Comparison of ENCODE assay signal across 8 cellular contexts in genomic region chr17:40113110-40113960, GRCh38. TPM values are rescaled to one million over a fixed set of nuclear protein-coding genes. Genes with fewer than 3 reads are reported as not detected.
A peak's percentile ranks its signal among the peaks of the same experiment; 100 is the strongest.
DNase-seq lines count a peak whose midpoint lies in the region; ATAC-seq and TF ChIP-seq lines count a peak whose summit lies in the region.

No MANE protein-coding gene starts in this region.

- peak; percentile 92 for TF ChIP-seq RAD21 in Ishikawa (IDR thresholded peaks at IDR 0.05; ENCODE audit: low read depth)

- peak overlapping the region; percentile 89 to 92 for H3K27ac ChIP-seq in mucosa of rectum (ENCODE audit: low read depth in 2 of 2, low read length in 2 of 2)

- H3K4me3 ChIP-seq in epithelial cell of proximal tubule (ENCODE audit: low read depth, low read length), result peak overlapping the region; percentile 50
- H3K4me3 ChIP-seq in mucosa of rectum (ENCODE audit: low read length in 2 of 2), result peak overlapping the region; percentile 46 to 80

- peak overlapping the region; percentile 66 to 72 for H3K9ac ChIP-seq in mucosa of rectum (ENCODE audit: low read depth in 1 of 2, low read length in 2 of 2)

- DNase-seq in DMS153 (lab: John Stamatoyannopoulos, UW) (peak; percentile 94), OCI-M1 (lab: John Stamatoyannopoulos, UW) (peak; percentile 98), activated T-cell treated with anti-CD3 and anti-CD28 coated beads for 48 hours (ENCODE audit: low read depth) (peak; percentile 85), epithelial cell of proximal tubule (ENCODE audit: low read depth) (no peak)
- DNase-seq in stimulated activated CD8-positive, alpha-beta memory T cell treated with anti-CD3 and anti-CD28 coated beads, Interleukin-4, amount 100 ng/mL, for 4 hours (ENCODE audit: low read depth in 2 of 2, low spot score in 1 of 2), result peak; percentile 82 to 90

- H3K36me3 ChIP-seq in mucosa of rectum (ENCODE audit: control insufficient read depth in 2 of 2, insufficient read depth in 2 of 2, low read length in 2 of 2), result no peaks in the 10 kb centered on the region

- peaks cover 49 to 60% of the 10 kb centered on the region in 2 donors for H3K4me1 ChIP-seq in mucosa of rectum (ENCODE audit: control insufficient read depth in 2 of 2, insufficient read depth in 2 of 2, low read length in 2 of 2)

- peak; percentile 87 for TF ChIP-seq CTCF in epithelial cell of proximal tubule (conservative IDR thresholded peaks at IDR 0.05; ENCODE audit: low read depth, low read length)

- no peaks in the 10 kb centered on the region for H3K9me3 ChIP-seq in mucosa of rectum (ENCODE audit: control insufficient read depth in 2 of 2, low read length in 2 of 2)

- peak; percentile 30; the same call in 1 of the 2 replicates for TF ChIP-seq EP300 in Ishikawa (IDR thresholded peaks at IDR 0.05; ENCODE audit: borderline replicate concordance)

- ATAC-seq in GM21528 (IDR thresholded peaks at IDR 0.05; ENCODE audit: low FRiP score, unreplicated experiment), result peak; percentile 80

- no peaks in the 10 kb centered on the region for H3K27me3 ChIP-seq in mucosa of rectum (ENCODE audit: control insufficient read depth in 2 of 2, insufficient read depth in 2 of 2, low read length in 2 of 2)

TF ChIP-seq in Ishikawa, 13 proteins besides CTCF, POLR2A, EP300 and RAD21:
- TF ChIP-seq NFIC (IDR thresholded peaks at IDR 0.05), result no peak; the same call in 1 of the 2 replicates
- TF ChIP-seq ZBTB7A (IDR thresholded peaks at IDR 0.05; ENCODE audit: low read depth), result no peak
- peak; percentile 63; the same call in 1 of the 2 replicates for TF ChIP-seq TAF1 (IDR thresholded peaks at IDR 0.05; ENCODE audit: low read depth)
- peak; percentile 70 for TF ChIP-seq EGR1 (IDR thresholded peaks at IDR 0.05)
- peak; percentile 48; the same call in 1 of the 2 replicates for TF ChIP-seq FOXM1 (IDR thresholded peaks at IDR 0.05; ENCODE audit: borderline replicate concordance, low read depth)
- TF ChIP-seq, protein P1, sequence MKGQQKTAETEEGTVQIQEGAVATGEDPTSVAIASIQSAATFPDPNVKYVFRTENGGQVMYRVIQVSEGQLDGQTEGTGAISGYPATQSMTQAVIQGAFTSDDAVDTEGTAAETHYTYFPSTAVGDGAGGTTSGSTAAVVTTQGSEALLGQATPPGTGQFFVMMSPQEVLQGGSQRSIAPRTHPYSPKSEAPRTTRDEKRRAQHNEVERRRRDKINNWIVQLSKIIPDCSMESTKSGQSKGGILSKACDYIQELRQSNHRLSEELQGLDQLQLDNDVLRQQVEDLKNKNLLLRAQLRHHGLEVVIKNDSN (IDR thresholded peaks at IDR 0.05), result peak; percentile 98
- TF ChIP-seq CEBPB (IDR thresholded peaks at IDR 0.05), result no peak
- TF ChIP-seq TEAD4 (IDR thresholded peaks at IDR 0.05), result peak; percentile 4; the same call in 1 of the 2 replicates
- TF ChIP-seq YY1 (IDR thresholded peaks at IDR 0.05; ENCODE audit: low read depth), result peak; percentile 60
- no peak for TF ChIP-seq TCF12 (IDR thresholded peaks at IDR 0.05; ENCODE audit: low read depth)
- no peak for TF ChIP-seq CREB1 (IDR thresholded peaks at IDR 0.05; ENCODE audit: low read depth)
- TF ChIP-seq MAX (IDR thresholded peaks at IDR 0.05), result peak; percentile 98
- TF ChIP-seq, protein P2, sequence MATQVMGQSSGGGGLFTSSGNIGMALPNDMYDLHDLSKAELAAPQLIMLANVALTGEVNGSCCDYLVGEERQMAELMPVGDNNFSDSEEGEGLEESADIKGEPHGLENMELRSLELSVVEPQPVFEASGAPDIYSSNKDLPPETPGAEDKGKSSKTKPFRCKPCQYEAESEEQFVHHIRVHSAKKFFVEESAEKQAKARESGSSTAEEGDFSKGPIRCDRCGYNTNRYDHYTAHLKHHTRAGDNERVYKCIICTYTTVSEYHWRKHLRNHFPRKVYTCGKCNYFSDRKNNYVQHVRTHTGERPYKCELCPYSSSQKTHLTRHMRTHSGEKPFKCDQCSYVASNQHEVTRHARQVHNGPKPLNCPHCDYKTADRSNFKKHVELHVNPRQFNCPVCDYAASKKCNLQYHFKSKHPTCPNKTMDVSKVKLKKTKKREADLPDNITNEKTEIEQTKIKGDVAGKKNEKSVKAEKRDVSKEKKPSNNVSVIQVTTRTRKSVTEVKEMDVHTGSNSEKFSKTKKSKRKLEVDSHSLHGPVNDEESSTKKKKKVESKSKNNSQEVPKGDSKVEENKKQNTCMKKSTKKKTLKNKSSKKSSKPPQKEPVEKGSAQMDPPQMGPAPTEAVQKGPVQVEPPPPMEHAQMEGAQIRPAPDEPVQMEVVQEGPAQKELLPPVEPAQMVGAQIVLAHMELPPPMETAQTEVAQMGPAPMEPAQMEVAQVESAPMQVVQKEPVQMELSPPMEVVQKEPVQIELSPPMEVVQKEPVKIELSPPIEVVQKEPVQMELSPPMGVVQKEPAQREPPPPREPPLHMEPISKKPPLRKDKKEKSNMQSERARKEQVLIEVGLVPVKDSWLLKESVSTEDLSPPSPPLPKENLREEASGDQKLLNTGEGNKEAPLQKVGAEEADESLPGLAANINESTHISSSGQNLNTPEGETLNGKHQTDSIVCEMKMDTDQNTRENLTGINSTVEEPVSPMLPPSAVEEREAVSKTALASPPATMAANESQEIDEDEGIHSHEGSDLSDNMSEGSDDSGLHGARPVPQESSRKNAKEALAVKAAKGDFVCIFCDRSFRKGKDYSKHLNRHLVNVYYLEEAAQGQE (IDR thresholded peaks at IDR 0.05; ENCODE audit: low read depth), result no peak

RNA-seq across cellular contexts. Expression of gene MSL1, which starts 8.4 kb away (rescaled TPM):
- total RNA-seq in epithelial cell of proximal tubule, result 44.5 and 59.3 TPM in 2 replicates

RNA-seq across cellular contexts. Expression of gene NR1D1, which starts 12.9 kb away (rescaled TPM):
- 0.40 and 1.2 TPM in 2 replicates for total RNA-seq in epithelial cell of proximal tubule

RNA-seq across cellular contexts. Expression of gene CASC3, which starts 27.0 kb away (rescaled TPM):
- 40.9 and 58.9 TPM in 2 replicates for total RNA-seq in epithelial cell of proximal tubule

RNA-seq across cellular contexts. Expression of gene THRA, which starts 50.6 kb away (rescaled TPM):
- 3.8 and 5.4 TPM in 2 replicates for total RNA-seq in epithelial cell of proximal tubule

RNA-seq across cellular contexts. Expression of gene MED24, which starts 59.1 kb away (rescaled TPM):
- 90.0 and 98.6 TPM in 2 replicates for total RNA-seq in epithelial cell of proximal tubule
